In the genomic region with DNA sequence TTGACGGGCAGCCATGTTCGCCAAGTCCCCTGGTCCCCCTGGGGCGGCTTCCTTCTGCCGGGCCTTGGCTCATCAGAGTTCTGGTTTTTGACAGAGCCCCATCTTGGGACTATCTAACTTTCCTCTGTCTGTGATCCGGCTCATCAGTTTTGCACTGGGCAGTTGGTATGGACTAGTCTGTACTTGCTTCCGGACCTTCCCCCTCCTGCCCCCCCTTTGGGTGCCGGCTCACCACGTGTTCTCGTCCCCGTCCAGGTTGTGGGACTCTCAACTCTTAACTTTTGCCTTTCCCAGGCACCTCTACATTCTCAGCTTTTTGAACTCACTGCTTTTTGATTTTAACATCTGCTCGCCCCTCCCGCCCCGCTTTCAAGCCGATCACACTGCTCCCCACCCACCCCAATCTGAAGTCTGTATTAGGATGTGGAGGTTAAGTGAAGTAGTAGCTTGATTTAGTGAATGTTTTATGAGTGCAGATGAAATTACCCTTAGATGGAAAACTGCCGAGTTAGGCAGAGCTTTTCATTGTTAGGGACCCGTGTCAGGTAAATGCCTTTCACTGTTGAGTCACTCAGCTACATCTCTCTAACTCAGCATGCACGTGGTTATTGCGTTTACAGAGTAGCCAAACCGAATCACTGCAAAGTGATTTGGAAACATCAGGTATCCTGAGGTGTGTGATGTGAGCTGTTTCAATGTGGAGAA, we compare ENCODE assay signal across 1 cellular context.
TF ChIP-seq lines count a peak whose summit lies in the region.

No MANE protein-coding gene starts in this region.

TF ChIP-seq in K562, 482 proteins besides CTCF, POLR2A, EP300 and RAD21 (continues in another document):
- TF ChIP-seq SP1 (CRISPR knock-in tag; IDR thresholded peaks at IDR 0.05) (no peak), ELF1 (tag; IDR thresholded peaks at IDR 0.05) (no peak), ZNF644 (tag; IDR thresholded peaks at IDR 0.05; ENCODE audit: low read depth) (no peak), FOXK2 (conservative IDR thresholded peaks at IDR 0.05 in 1 of 2, IDR thresholded peaks at IDR 0.05 in 1 of 2; ENCODE audit: low read depth in 2 of 2) (peak in 1 of 2 experiments; percentile 21; a peak in 1 of 4 replicates), RUNX1 (IDR thresholded peaks at IDR 0.05; ENCODE audit: low read depth) (no peak), RBM14 (IDR thresholded peaks at IDR 0.05; ENCODE audit: borderline replicate concordance, insufficient read depth, low read depth, low read length) (0 out of 2 replicates have a peak, but pooled peaks have one; percentile 24), MXD1 (CRISPR knock-in tag; IDR thresholded peaks at IDR 0.05; ENCODE audit: borderline replicate concordance, poor library complexity, severe bottlenecking) (peak; percentile 51), ZNF431 (CRISPR knock-in tag; IDR thresholded peaks at IDR 0.05) (peak; percentile 11; the same call in 1 of the 2 replicates), KDM1A (IDR thresholded peaks at IDR 0.05) (0 out of 4 replicates have a peak, but pooled peaks of 1 of the 2 experiments have one; percentile 19), SRSF7 (optimal IDR thresholded peaks at IDR 0.05; ENCODE audit: low read depth, low read length) (no peak), CREB3L1 (IDR thresholded peaks at IDR 0.05; ENCODE audit: borderline replicate concordance, low read depth) (no peak), ATF3 (IDR thresholded peaks at IDR 0.05) (peak; percentile 41; the same call in 1 of the 2 replicates), ATF3 (CRISPR knock-in tag; conservative IDR thresholded peaks at IDR 0.05) (no peak), ETV1 (tag; conservative IDR thresholded peaks at IDR 0.05; ENCODE audit: low read depth) (peak; percentile 87), SNAPC5 (CRISPR knock-in tag; IDR thresholded peaks at IDR 0.05) (no peak), CHCHD3 (CRISPR knock-in tag; IDR thresholded peaks at IDR 0.05) (no peak), ZNF175 (CRISPR knock-in tag; IDR thresholded peaks at IDR 0.05; ENCODE audit: low read depth) (no peak), SFPQ (IDR thresholded peaks at IDR 0.05; ENCODE audit: low read depth, low read length) (no peak), MXI1 (IDR thresholded peaks at IDR 0.05; ENCODE audit: low read depth, low read length) (peak; percentile 94), EWSR1 (IDR thresholded peaks at IDR 0.05; ENCODE audit: borderline replicate concordance, low read depth, partially characterized antibody) (no peak), HMG20A (CRISPR knock-in tag; conservative IDR thresholded peaks at IDR 0.05) (no peak), RFX5 (IDR thresholded peaks at IDR 0.05; ENCODE audit: low read depth, low read length) (no peak), MYC (IDR thresholded peaks at IDR 0.05; ENCODE audit: low read depth, low read length) (peak; percentile 95), MYC (CRISPR knock-in tag; IDR thresholded peaks at IDR 0.05; ENCODE audit: borderline replicate concordance, low read depth) (no peak), HNRNPK (IDR thresholded peaks at IDR 0.05; ENCODE audit: low read depth, low read length, poor library complexity, severe bottlenecking) (no peak), ZNF76 (CRISPR knock-in tag; IDR thresholded peaks at IDR 0.05; ENCODE audit: borderline replicate concordance) (no peak), SREBF1 (IDR thresholded peaks at IDR 0.05; ENCODE audit: borderline replicate concordance, low read depth, low read length) (no peak), SIN3A (IDR thresholded peaks at IDR 0.05; ENCODE audit: borderline replicate concordance in 2 of 2, control insufficient read depth in 1 of 2, low read depth in 2 of 2, low read length in 2 of 2) (peak; percentile 33 to 97; a peak in 3 of 4 replicates), EGR1 (conservative IDR thresholded peaks at IDR 0.05) (no peak), PTBP1 (IDR thresholded peaks at IDR 0.05; ENCODE audit: low read depth, low read length) (no peak)
- TF ChIP-seq, protein P1, sequence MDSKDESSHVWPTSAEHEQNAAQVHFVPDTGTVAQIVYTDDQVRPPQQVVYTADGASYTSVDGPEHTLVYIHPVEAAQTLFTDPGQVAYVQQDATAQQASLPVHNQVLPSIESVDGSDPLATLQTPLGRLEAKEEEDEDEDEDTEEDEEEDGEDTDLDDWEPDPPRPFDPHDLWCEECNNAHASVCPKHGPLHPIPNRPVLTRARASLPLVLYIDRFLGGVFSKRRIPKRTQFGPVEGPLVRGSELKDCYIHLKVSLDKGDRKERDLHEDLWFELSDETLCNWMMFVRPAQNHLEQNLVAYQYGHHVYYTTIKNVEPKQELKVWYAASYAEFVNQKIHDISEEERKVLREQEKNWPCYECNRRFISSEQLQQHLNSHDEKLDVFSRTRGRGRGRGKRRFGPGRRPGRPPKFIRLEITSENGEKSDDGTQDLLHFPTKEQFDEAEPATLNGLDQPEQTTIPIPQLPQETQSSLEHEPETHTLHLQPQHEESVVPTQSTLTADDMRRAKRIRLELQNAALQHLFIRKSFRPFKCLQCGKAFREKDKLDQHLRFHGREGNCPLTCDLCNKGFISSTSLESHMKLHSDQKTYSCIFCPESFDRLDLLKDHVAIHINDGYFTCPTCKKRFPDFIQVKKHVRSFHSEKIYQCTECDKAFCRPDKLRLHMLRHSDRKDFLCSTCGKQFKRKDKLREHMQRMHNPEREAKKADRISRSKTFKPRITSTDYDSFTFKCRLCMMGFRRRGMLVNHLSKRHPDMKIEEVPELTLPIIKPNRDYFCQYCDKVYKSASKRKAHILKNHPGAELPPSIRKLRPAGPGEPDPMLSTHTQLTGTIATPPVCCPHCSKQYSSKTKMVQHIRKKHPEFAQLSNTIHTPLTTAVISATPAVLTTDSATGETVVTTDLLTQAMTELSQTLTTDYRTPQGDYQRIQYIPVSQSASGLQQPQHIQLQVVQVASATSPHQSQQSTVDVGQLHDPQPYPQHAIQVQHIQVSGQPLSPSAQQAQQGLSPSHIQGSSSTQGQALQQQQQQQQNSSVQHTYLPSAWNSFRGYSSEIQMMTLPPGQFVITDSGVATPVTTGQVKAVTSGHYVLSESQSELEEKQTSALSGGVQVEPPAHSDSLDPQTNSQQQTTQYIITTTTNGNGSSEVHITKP (IDR thresholded peaks at IDR 0.05; ENCODE audit: partially characterized antibody): peak; percentile 69
- TF ChIP-seq, protein P2, sequence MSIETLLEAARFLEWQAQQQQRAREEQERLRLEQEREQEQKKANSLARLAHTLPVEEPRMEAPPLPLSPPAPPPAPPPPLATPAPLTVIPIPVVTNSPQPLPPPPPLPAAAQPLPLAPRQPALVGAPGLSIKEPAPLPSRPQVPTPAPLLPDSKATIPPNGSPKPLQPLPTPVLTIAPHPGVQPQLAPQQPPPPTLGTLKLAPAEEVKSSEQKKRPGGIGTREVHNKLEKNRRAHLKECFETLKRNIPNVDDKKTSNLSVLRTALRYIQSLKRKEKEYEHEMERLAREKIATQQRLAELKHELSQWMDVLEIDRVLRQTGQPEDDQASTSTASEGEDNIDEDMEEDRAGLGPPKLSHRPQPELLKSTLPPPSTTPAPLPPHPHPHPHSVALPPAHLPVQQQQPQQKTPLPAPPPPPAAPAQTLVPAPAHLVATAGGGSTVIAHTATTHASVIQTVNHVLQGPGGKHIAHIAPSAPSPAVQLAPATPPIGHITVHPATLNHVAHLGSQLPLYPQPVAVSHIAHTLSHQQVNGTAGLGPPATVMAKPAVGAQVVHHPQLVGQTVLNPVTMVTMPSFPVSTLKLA (conservative IDR thresholded peaks at IDR 0.05): peak; percentile 91 to 94
- TF ChIP-seq, protein P3, sequence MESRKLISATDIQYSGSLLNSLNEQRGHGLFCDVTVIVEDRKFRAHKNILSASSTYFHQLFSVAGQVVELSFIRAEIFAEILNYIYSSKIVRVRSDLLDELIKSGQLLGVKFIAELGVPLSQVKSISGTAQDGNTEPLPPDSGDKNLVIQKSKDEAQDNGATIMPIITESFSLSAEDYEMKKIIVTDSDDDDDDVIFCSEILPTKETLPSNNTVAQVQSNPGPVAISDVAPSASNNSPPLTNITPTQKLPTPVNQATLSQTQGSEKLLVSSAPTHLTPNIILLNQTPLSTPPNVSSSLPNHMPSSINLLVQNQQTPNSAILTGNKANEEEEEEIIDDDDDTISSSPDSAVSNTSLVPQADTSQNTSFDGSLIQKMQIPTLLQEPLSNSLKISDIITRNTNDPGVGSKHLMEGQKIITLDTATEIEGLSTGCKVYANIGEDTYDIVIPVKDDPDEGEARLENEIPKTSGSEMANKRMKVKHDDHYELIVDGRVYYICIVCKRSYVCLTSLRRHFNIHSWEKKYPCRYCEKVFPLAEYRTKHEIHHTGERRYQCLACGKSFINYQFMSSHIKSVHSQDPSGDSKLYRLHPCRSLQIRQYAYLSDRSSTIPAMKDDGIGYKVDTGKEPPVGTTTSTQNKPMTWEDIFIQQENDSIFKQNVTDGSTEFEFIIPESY (CRISPR knock-in tag; IDR thresholded peaks at IDR 0.05): no peak
- TF ChIP-seq, protein P4, sequence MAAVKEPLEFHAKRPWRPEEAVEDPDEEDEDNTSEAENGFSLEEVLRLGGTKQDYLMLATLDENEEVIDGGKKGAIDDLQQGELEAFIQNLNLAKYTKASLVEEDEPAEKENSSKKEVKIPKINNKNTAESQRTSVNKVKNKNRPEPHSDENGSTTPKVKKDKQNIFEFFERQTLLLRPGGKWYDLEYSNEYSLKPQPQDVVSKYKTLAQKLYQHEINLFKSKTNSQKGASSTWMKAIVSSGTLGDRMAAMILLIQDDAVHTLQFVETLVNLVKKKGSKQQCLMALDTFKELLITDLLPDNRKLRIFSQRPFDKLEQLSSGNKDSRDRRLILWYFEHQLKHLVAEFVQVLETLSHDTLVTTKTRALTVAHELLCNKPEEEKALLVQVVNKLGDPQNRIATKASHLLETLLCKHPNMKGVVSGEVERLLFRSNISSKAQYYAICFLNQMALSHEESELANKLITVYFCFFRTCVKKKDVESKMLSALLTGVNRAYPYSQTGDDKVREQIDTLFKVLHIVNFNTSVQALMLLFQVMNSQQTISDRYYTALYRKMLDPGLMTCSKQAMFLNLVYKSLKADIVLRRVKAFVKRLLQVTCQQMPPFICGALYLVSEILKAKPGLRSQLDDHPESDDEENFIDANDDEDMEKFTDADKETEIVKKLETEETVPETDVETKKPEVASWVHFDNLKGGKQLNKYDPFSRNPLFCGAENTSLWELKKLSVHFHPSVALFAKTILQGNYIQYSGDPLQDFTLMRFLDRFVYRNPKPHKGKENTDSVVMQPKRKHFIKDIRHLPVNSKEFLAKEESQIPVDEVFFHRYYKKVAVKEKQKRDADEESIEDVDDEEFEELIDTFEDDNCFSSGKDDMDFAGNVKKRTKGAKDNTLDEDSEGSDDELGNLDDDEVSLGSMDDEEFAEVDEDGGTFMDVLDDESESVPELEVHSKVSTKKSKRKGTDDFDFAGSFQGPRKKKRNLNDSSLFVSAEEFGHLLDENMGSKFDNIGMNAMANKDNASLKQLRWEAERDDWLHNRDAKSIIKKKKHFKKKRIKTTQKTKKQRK (IDR thresholded peaks at IDR 0.05; ENCODE audit: borderline replicate concordance, low read depth, low read length): no peak
